13 cellular contexts compared by ENCODE assay signal in the genomic region with DNA sequence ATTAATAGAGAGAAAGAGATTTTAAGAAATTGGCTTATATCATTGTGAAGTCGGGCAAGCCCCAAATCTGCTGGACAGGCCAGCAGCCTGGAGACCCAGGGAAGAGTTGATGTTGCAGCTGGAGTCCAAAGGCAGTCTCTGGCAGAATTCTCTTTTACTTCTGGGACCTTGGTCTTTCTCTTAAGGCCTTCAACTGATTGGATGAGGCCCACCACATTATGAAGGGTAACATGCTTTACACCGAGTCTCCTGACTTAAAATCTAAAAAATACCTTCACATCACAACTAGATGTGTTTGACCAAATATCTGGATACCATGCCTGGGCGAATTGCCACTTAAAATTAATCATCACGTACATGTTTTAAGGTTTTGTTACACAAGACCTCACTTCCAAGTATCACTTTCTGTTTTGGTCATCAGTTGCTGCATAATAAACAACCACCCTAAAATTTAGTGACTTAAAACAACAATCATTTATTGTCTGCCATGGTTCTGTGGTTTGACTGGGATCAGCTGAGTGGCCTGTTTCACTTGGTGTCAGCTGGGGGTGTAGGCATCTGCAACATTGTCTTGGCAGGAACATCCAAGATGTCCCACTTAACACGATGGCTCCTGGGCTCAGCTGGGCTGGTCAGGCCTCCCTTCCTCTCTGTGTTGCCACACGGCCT. TPM values are rescaled to one million over a fixed set of nuclear protein-coding genes. Genes with fewer than 3 reads are reported as not detected.
DNase-seq lines count a peak whose midpoint lies in the region; ATAC-seq and TF ChIP-seq lines count a peak whose summit lies in the region.
"Had no signal": no experiment of that assay in that cellular context is flagged by ENCODE, and none has a peak within 500 bp of the region (broad histone marks: within the 10 kb centered on the region; RNA-seq: fewer than 3 reads in every experiment).

No MANE protein-coding gene starts in this region.

- no peaks in the 10 kb centered on the region for H3K36me3 Mint-ChIP-seq in MCF 10A (ENCODE audit: insufficient read depth, unreplicated experiment)

- no peaks in the 10 kb centered on the region for H3K9me3 ChIP-seq in breast epithelium

- peaks cover 0 to 7% of the 10 kb centered on the region in 2 donors for H3K27me3 ChIP-seq in breast epithelium

- ATAC-seq in HG03060 (IDR thresholded peaks at IDR 0.05; ENCODE audit: low read depth, unreplicated experiment): peak; percentile 39
- ATAC-seq in stimulated activated naive CD8-positive, alpha-beta T cell treated with anti-CD3 and anti-CD28 coated beads, Interleukin-15, Interleukin-2, amounts not matched to agents 100 U/mL and 50 U/mL, for 24 hours: peak; percentile 7

- H3K4me3 ChIP-seq in breast epithelium: no peak overlapping the region
- H3K4me3 ChIP-seq: lung had no signal

- no TSS peak for BruUV-seq in MCF 10A (replicated peaks; lab: Mats Ljungman, UMichigan)

- H3K4me1 ChIP-seq in breast epithelium: peaks cover 0 to 9% of the 10 kb centered on the region in 2 donors

- intact Hi-C loops in MCF 10A (cut with micrococcal nuclease): no loop called here
- intact Hi-C loops in breast epithelium (cut with DNase I; ENCODE audit: low total_unique reads): no loop called here

- POLR2A ChIA-PET in MCF 10A (lab: Yijun Ruan, JAX): no interaction called here

- H3K27me3 Mint-ChIP-seq in MCF 10A (ENCODE audit: insufficient read depth, unreplicated experiment): no peaks in the 10 kb centered on the region

- H3K27ac ChIP-seq in breast epithelium: no peak overlapping the region
- H3K27ac ChIP-seq: epithelial cell of prostate had no signal

- no peak for TF ChIP-seq POLR2A in breast epithelium (IDR thresholded peaks at IDR 0.05)

- H3K36me3 ChIP-seq in breast epithelium: no peaks in the 10 kb centered on the region

- no peaks in the 10 kb centered on the region for H3K9me3 Mint-ChIP-seq in MCF 10A (ENCODE audit: unreplicated experiment)

- H3K4me1 Mint-ChIP-seq in MCF 10A (ENCODE audit: insufficient read depth, unreplicated experiment): peaks cover 18% of the 10 kb centered on the region

- DNase-seq in MCF 10A (ENCODE audit: unreplicated experiment): peak; percentile 65
- DNase-seq in breast epithelium (ENCODE audit: low spot score in 2 of 2): no peak
- DNase-seq in activated CD4-positive, alpha-beta T cell treated with anti-CD3 and anti-CD28 coated beads, Interleukin-2, amount 50 U/mL, for 48 hours: peak; percentile 28 to 46
- DNase-seq in stimulated activated naive CD8-positive, alpha-beta T cell treated with anti-CD3 and anti-CD28 coated beads, Interleukin-15, Interleukin-2, amounts not matched to agents 100 U/mL and 50 U/mL, for 24 hours: no peak
- DNase-seq in amygdala (lab: John Stamatoyannopoulos, UW): no peak
- no peak for DNase-seq in midbrain (lab: John Stamatoyannopoulos, UW)
- no peak for DNase-seq in anterior cingulate cortex (lab: John Stamatoyannopoulos, UW)
- DNase-seq: AML-193, H9, NCI-H2081 had no signal

- CTCF ChIA-PET in MCF 10A (lab: Yijun Ruan, JAX): interaction anchor here (1.0 to 1.6 kb wide), 2 partner anchors 24 to 175 kb away, joined by 3 to 6 read pairs; no protein-coding TSS in a partner anchor

- TF ChIP-seq CTCF in MCF 10A (IDR thresholded peaks at IDR 0.05; ENCODE audit: unreplicated experiment) (no peak), breast epithelium (IDR thresholded peaks at IDR 0.05) (no peak)

- no peak overlapping the region for H3K4me3 Mint-ChIP-seq in MCF 10A (ENCODE audit: unreplicated experiment)
- H3K4me3 Mint-ChIP-seq: H9 had no signal

- H3K27ac Mint-ChIP-seq in MCF 10A (ENCODE audit: low read depth, unreplicated experiment): no peak overlapping the region
- H3K27ac Mint-ChIP-seq: H9 had no signal

RNA-seq across cellular contexts. Expression of a gene that starts 3.4 kb away (rescaled TPM):
- not detected in 2 replicates for total RNA-seq in MCF 10A (2022)
- total RNA-seq in breast epithelium: 10 to 100 TPM in 1 of 3 donors, 1 to 10 TPM in 2; 2.0 to 47.2 (median 2.6) TPM

Comparison
In these comparisons a context has a peak if more than half of its experiments do, and no peak if none do; other contexts are left out.
1. DNase-seq: peak in MCF 10A (single experiment) and activated CD4-positive, alpha-beta T cell treated with anti-CD3 and anti-CD28 coated beads, Interleukin-2, amount 50 U/mL, for 48 hours (2 of 2); none in breast epithelium (0 of 2), stimulated activated naive CD8-positive, alpha-beta T cell treated with anti-CD3 and anti-CD28 coated beads, Interleukin-15, Interleukin-2, amounts not matched to agents 100 U/mL and 50 U/mL, for 24 hours (single experiment), amygdala (0 of 56), midbrain (single experiment) and anterior cingulate cortex (0 of 58).